Comparison of ENCODE assay signal across 1 cellular context in genomic region chr12:75585309-75585708, GRCh38.
TF ChIP-seq lines count a peak whose summit lies in the region.

No MANE protein-coding gene starts in this region.

TF ChIP-seq in GM23338, 12 proteins besides CTCF, POLR2A, EP300 and RAD21 (continued from another document):
- TF ChIP-seq ETS1 (IDR thresholded peaks at IDR 0.05) (no peak), ZNF462 (CRISPR knock-in tag; IDR thresholded peaks at IDR 0.05) (no peak)
TF ChIP-seq in GM23338: peak in this region for 0.
